In genomic region chr6:156953478-156954146, GRCh38 we compare ENCODE assay signal across 8 cellular contexts.
DNase-seq lines count a peak whose midpoint lies in the region; ATAC-seq and TF ChIP-seq lines count a peak whose summit lies in the region.

No MANE protein-coding gene starts in this region.

- H3K27me3 Mint-ChIP-seq in central memory CD8-positive, alpha-beta T cell = no peaks in the 10 kb centered on the region

- peak overlapping the region; percentile 4; the same call in 1 of the 2 replicates for H3K4me3 ChIP-seq in HAP-1
- H3K4me3 ChIP-seq in thymus (ENCODE audit: low read length) = no peak overlapping the region

- no peaks in the 10 kb centered on the region for H3K36me3 Mint-ChIP-seq in central memory CD8-positive, alpha-beta T cell (ENCODE audit: insufficient read depth)

- in situ Hi-C loops in HAP-1 (cut with MboI; ENCODE audit: low sequenced_read_pairs) = no loop called here

- H3K27ac ChIP-seq in C4-2B (no peak overlapping the region), thymus (ENCODE audit: low read depth) (peak overlapping the region; percentile 37)

- H3K4me1 ChIP-seq in HAP-1 = peaks cover 22% of the 10 kb centered on the region
- H3K4me1 ChIP-seq in thymus (ENCODE audit: control insufficient read depth, insufficient read depth, low read length) = peaks cover 6% of the 10 kb centered on the region

- H3K4me1 Mint-ChIP-seq in central memory CD8-positive, alpha-beta T cell = peaks cover 65% of the 10 kb centered on the region

- DNase-seq in HAP-1 (ENCODE audit: low spot score in 2 of 2) = peak; percentile 80 to 94
- peak; percentile 81 for DNase-seq in NCI-H510A (lab: John Stamatoyannopoulos, UW)
- DNase-seq in central memory CD8-positive, alpha-beta T cell (ENCODE audit: low spot score in 2 of 2) = no peak
- peak; percentile 98 for DNase-seq in kidney tubule cell (ENCODE audit: low spot score)
- DNase-seq in GDM1 (lab: John Stamatoyannopoulos, UW) = no peak

- no peaks in the 10 kb centered on the region for H3K9me3 ChIP-seq in HAP-1
- H3K9me3 ChIP-seq in thymus (ENCODE audit: control insufficient read depth) = no peaks in the 10 kb centered on the region

- H3K27me3 ChIP-seq in HAP-1 (ENCODE audit: low read depth) = no peaks in the 10 kb centered on the region
- no peaks in the 10 kb centered on the region for H3K27me3 ChIP-seq in thymus (ENCODE audit: control insufficient read depth, insufficient read depth)

- H3K9me3 Mint-ChIP-seq in central memory CD8-positive, alpha-beta T cell = no peaks in the 10 kb centered on the region

- WGBS in thymus = 57% methylated on average over 7 of the region's 7 CpGs

- peak; percentile 65 for ATAC-seq in central memory CD8-positive, alpha-beta T cell (replicated peaks; ENCODE audit: extremely low read depth, poor library complexity, severe bottlenecking)
- no peak for ATAC-seq in activated CD4-positive, CD25-positive, alpha-beta regulatory T cell treated with anti-CD3 and anti-CD28 coated beads, Interleukin-2, amount 50 U/mL, for 24 hours

- H3K27ac Mint-ChIP-seq in central memory CD8-positive, alpha-beta T cell (ENCODE audit: low read depth) = no peak overlapping the region

- H3K36me3 ChIP-seq in HAP-1 (replicated peaks) (no peaks in the 10 kb centered on the region), thymus (ENCODE audit: control insufficient read depth, insufficient read depth) (peaks cover 5% of the 10 kb centered on the region)

- H3K4me3 Mint-ChIP-seq in central memory CD8-positive, alpha-beta T cell = no peak overlapping the region

- TF ChIP-seq CTCF in C4-2B (conservative IDR thresholded peaks at IDR 0.05) = peak; percentile 14; the same call in 1 of the 2 replicates

Comparison
In these comparisons a context has a peak if more than half of its experiments do, and no peak if none do; other contexts are left out.
1. DNase-seq: peak in HAP-1 (2 of 2), NCI-H510A (single experiment) and kidney tubule cell (single experiment); none in central memory CD8-positive, alpha-beta T cell (0 of 2) and GDM1 (single experiment).